31 cellular contexts compared by ENCODE assay signal in genomic region chr1:159955456-159955855, GRCh38. TPM values are rescaled to one million over a fixed set of nuclear protein-coding genes. Genes with fewer than 3 reads are reported as not detected.
DNase-seq lines count a peak whose midpoint lies in the region; ATAC-seq, FAIRE-seq and TF ChIP-seq lines count a peak whose summit lies in the region.
"Had no signal": no experiment of that assay in that cellular context is flagged by ENCODE, and none has a peak within 500 bp of the region (broad histone marks: within the 10 kb centered on the region; RNA-seq: fewer than 3 reads in every experiment).

No MANE protein-coding gene starts in this region.

- DNase-seq in CD1c-positive myeloid dendritic cell (ENCODE audit: extremely low spot score) (peak; percentile 29), RWPE2 (ENCODE audit: low spot score) (no peak), bronchial epithelial cell (ENCODE audit: low read depth) (peak; percentile 91), epithelial cell of prostate (ENCODE audit: low read depth, low spot score) (no peak), NCI-H510A treated with DMSO at 0.1 percent for 48 hours (lab: John Stamatoyannopoulos, UW) (no peak), RKO (ENCODE audit: low spot score) (no peak)
- DNase-seq in activated T-cell treated with anti-CD3 and anti-CD28 coated beads, Interleukin-2, amount 50 U/mL, for 4 hours = no peak
- DNase-seq: AML-193; CD4-positive, alpha-beta memory T cell; CD4-positive, CD25-positive, alpha-beta regulatory T cell; CD8-positive, alpha-beta memory T cell; COR-L47; DMS 273 treated with DMSO at 0.1 percent for 48 hours; DMS153; DMS53; DMS79; DND-41; EL; GDM1 had no signal

- H3K9me3 Mint-ChIP-seq in activated T-cell treated with anti-CD3 and anti-CD28 coated beads, Interleukin-2, amount 50 U/mL, for 4 hours = no peaks in the 10 kb centered on the region
- H3K9me3 Mint-ChIP-seq: CD4-positive, alpha-beta memory T cell; CD8-positive, alpha-beta memory T cell had no signal

- no peaks in the 10 kb centered on the region for H3K36me3 Mint-ChIP-seq in activated T-cell treated with anti-CD3 and anti-CD28 coated beads, Interleukin-2, amount 50 U/mL, for 4 hours (ENCODE audit: insufficient read depth)
- H3K36me3 Mint-ChIP-seq: CD4-positive, alpha-beta memory T cell had no signal

- H3K4me3 Mint-ChIP-seq in activated T-cell treated with anti-CD3 and anti-CD28 coated beads, Interleukin-2, amount 50 U/mL, for 4 hours = no peak overlapping the region
- H3K4me3 Mint-ChIP-seq: B cell; CD4-positive, alpha-beta memory T cell; CD4-positive, CD25-positive, alpha-beta regulatory T cell; CD8-positive, alpha-beta memory T cell had no signal

- no peaks in the 10 kb centered on the region for H3K9me3 ChIP-seq in RWPE2 (ENCODE audit: severe bottlenecking)
- H3K9me3 ChIP-seq: A549; BLaER1 treated with 17β-estradiol and CSF1 and Interleukin-3, amounts not matched to agents 10 nM and 100 nM had no signal

- H3K27ac ChIP-seq in RWPE2 (ENCODE audit: poor library complexity, severe bottlenecking) (peak overlapping the region; percentile 64), epithelial cell of prostate (peak overlapping the region; percentile 81)
- H3K27ac ChIP-seq: 22Rv1; A549; BLaER1 treated with 17β-estradiol and CSF1 and Interleukin-3, amounts not matched to agents 10 nM and 100 nM; C4-2B had no signal

- H3K27me3 ChIP-seq in RWPE2 (ENCODE audit: insufficient read depth, poor library complexity, severe bottlenecking) (no peaks in the 10 kb centered on the region), bronchial epithelial cell (ENCODE audit: control insufficient read depth, insufficient read depth, low read length) (no peaks in the 10 kb centered on the region)
- H3K27me3 ChIP-seq: BLaER1 treated with 17β-estradiol and CSF1 and Interleukin-3, amounts not matched to agents 10 nM and 100 nM had no signal

- H3K4me1 ChIP-seq in RWPE2 (ENCODE audit: insufficient read depth, poor library complexity, severe bottlenecking) = peaks cover 19% of the 10 kb centered on the region

- H3K4me3 ChIP-seq in RWPE2 (ENCODE audit: severe bottlenecking) = no peak overlapping the region
- no peak overlapping the region for H3K4me3 ChIP-seq in bronchial epithelial cell (ENCODE audit: low read depth, low read length)
- H3K4me3 ChIP-seq: A549; BLaER1 treated with 17β-estradiol and CSF1 and Interleukin-3, amounts not matched to agents 10 nM and 100 nM; GM12878 had no signal

- FAIRE-seq in bronchial epithelial cell (lab: Jason Lieb, UNC) = no peak
- FAIRE-seq: A549, GM12878, GM12892, GM18507 had no signal

- ATAC-seq in RWPE2 (ENCODE audit: low read depth) = no peak
- no peak for ATAC-seq in activated T-cell treated with anti-CD3 and anti-CD28 coated beads, Interleukin-2, amount 50 U/mL, for 4 hours
- ATAC-seq in GM19397 (IDR thresholded peaks at IDR 0.05; ENCODE audit: unreplicated experiment) = no peak
- ATAC-seq: A549, GM12878 had no signal

- no peaks in the 10 kb centered on the region for H3K4me1 Mint-ChIP-seq in activated T-cell treated with anti-CD3 and anti-CD28 coated beads, Interleukin-2, amount 50 U/mL, for 4 hours (ENCODE audit: low read depth)
- H3K4me1 Mint-ChIP-seq: B cell; CD4-positive, alpha-beta memory T cell; CD4-positive, CD25-positive, alpha-beta regulatory T cell; CD8-positive, alpha-beta memory T cell had no signal

- no peak for TF ChIP-seq CTCF in RWPE2 (IDR thresholded peaks at IDR 0.05; ENCODE audit: poor library complexity, severe bottlenecking)
- no peak for TF ChIP-seq CTCF in bronchial epithelial cell (IDR thresholded peaks at IDR 0.05; ENCODE audit: insufficient read depth, low read length, severe bottlenecking)

- peaks cover 27% of the 10 kb centered on the region for H3K27me3 Mint-ChIP-seq in activated T-cell treated with anti-CD3 and anti-CD28 coated beads, Interleukin-2, amount 50 U/mL, for 4 hours (ENCODE audit: low read depth)

- H3K36me3 ChIP-seq in RWPE2 (ENCODE audit: low read depth) = no peaks in the 10 kb centered on the region
- no peaks in the 10 kb centered on the region for H3K36me3 ChIP-seq in bronchial epithelial cell (ENCODE audit: control insufficient read depth, insufficient read depth, low read length)
- H3K36me3 ChIP-seq: BLaER1 treated with 17β-estradiol and CSF1 and Interleukin-3, amounts not matched to agents 10 nM and 100 nM had no signal

RNA-seq across cellular contexts. Expression of gene SLAMF9, which starts 1.4 kb away (rescaled TPM):
- total RNA-seq in bronchial epithelial cell = 10.0 and 16.6 TPM in 2 replicates
- total RNA-seq in activated T-cell treated with anti-CD3 and anti-CD28 coated beads, Interleukin-2, amount 50 U/mL, for 4 hours = not detected
- total RNA-seq: A172; B cell; CD4-positive, alpha-beta memory T cell; CD4-positive, CD25-positive, alpha-beta regulatory T cell; CD8-positive, alpha-beta memory T cell; Daoy; G401; GM12878 had no signal

RNA-seq across cellular contexts. Expression of gene IGSF9, which starts 10.0 kb away (rescaled TPM):
- 6.3 and 16.8 TPM in 2 replicates for total RNA-seq in bronchial epithelial cell
- under 1 TPM; 0.11 to 0.20 (median 0.16) TPM for total RNA-seq in activated T-cell treated with anti-CD3 and anti-CD28 coated beads, Interleukin-2, amount 50 U/mL, for 4 hours
- total RNA-seq: CD4-positive, alpha-beta memory T cell; CD4-positive, CD25-positive, alpha-beta regulatory T cell; G401; GM12878 had no signal

RNA-seq across cellular contexts. Expression of gene TAGLN2, which starts 30.1 kb away (rescaled TPM):
- total RNA-seq in bronchial epithelial cell = 265 and 283 TPM in 2 replicates
- 100 to 1,000 TPM; 338 to 362 (median 353) TPM for total RNA-seq in activated T-cell treated with anti-CD3 and anti-CD28 coated beads, Interleukin-2, amount 50 U/mL, for 4 hours

RNA-seq across cellular contexts. Expression of gene CFAP45, which starts 55.5 kb away (rescaled TPM):
- 0.53 and 0.90 TPM in 2 replicates for total RNA-seq in bronchial epithelial cell
- total RNA-seq in activated T-cell treated with anti-CD3 and anti-CD28 coated beads, Interleukin-2, amount 50 U/mL, for 4 hours = 1 to 10 TPM in 1 of 3 donors, under 1 TPM in 2; 0.82 to 1.2 (median 0.82) TPM
- total RNA-seq: G401 had no signal

Comparison
In these comparisons a context has a peak if more than half of its experiments do, and no peak if none do; other contexts are left out.
1. DNase-seq: peak in CD1c-positive myeloid dendritic cell (single experiment) and bronchial epithelial cell (single experiment); none in RWPE2 (single experiment), epithelial cell of prostate (single experiment), activated T-cell treated with anti-CD3 and anti-CD28 coated beads, Interleukin-2, amount 50 U/mL, for 4 hours (single experiment), NCI-H510A treated with DMSO at 0.1 percent for 48 hours (single experiment) and RKO (single experiment).
2. RNA of gene SLAMF9, which starts 1.4 kb away (total RNA-seq): 10.0 to 16.6 TPM in bronchial epithelial cell; not detected in activated T-cell treated with anti-CD3 and anti-CD28 coated beads, Interleukin-2, amount 50 U/mL, for 4 hours; every median in the first group is over 10 times any median in the second.